ENCODE assay signal across 2 cellular contexts in genomic region chr3:121730940-121731687, GRCh38.
TF ChIP-seq lines count a peak whose summit lies in the region.

No MANE protein-coding gene starts in this region.

TF ChIP-seq in A549, 52 proteins besides CTCF, POLR2A, EP300 and RAD21:
- TF ChIP-seq PBX3 (IDR thresholded peaks at IDR 0.05) (no peak), USF2 (IDR thresholded peaks at IDR 0.05) (no peak), TP53 (CRISPR knock-in tag; IDR thresholded peaks at IDR 0.05) (no peak), CBX2 (IDR thresholded peaks at IDR 0.05; ENCODE audit: borderline replicate concordance, low read depth) (no peak), E2F6 (IDR thresholded peaks at IDR 0.05; ENCODE audit: borderline replicate concordance, low read depth) (no peak), RCOR1 (IDR thresholded peaks at IDR 0.05; ENCODE audit: low read depth, low read length) (no peak), MAX (IDR thresholded peaks at IDR 0.05) (no peak), HOXB5 (CRISPR knock-in tag; IDR thresholded peaks at IDR 0.05) (no peak), EHF (CRISPR knock-in tag; IDR thresholded peaks at IDR 0.05) (no peak), ZNF302 (CRISPR knock-in tag; IDR thresholded peaks at IDR 0.05) (no peak)

TF ChIP-seq in IMR-90, 13 proteins besides CTCF, POLR2A, EP300 and RAD21:
- TF ChIP-seq SMC3 (IDR thresholded peaks at IDR 0.05; ENCODE audit: low read depth, low read length) = no peak
- TF ChIP-seq RCOR1 (IDR thresholded peaks at IDR 0.05; ENCODE audit: insufficient replicate concordance, low read length) = no peak
- TF ChIP-seq ELK1 (IDR thresholded peaks at IDR 0.05; ENCODE audit: borderline replicate concordance, low read depth, low read length) = no peak
- no peak for TF ChIP-seq MXI1 (IDR thresholded peaks at IDR 0.05; ENCODE audit: borderline replicate concordance, low read depth, low read length)
- no peak for TF ChIP-seq BHLHE40 (IDR thresholded peaks at IDR 0.05; ENCODE audit: low read depth, low read length)
- TF ChIP-seq MAZ (IDR thresholded peaks at IDR 0.05; ENCODE audit: borderline replicate concordance, low read depth, low read length) = no peak
- no peak for TF ChIP-seq FOS (IDR thresholded peaks at IDR 0.05; ENCODE audit: low read depth, low read length)
- no peak for TF ChIP-seq RFX5 (IDR thresholded peaks at IDR 0.05; ENCODE audit: low read depth, low read length)
TF ChIP-seq in IMR-90: peak in this region for 0.
